ENCODE assay signal across 19 cellular contexts in genomic region chr19:50301607-50301971, GRCh38. TPM values are rescaled to one million over a fixed set of nuclear protein-coding genes. Genes with fewer than 3 reads are reported as not detected.
"Had no signal": no experiment of that assay in that cellular context is flagged by ENCODE, and none has a peak within 500 bp of the region (broad histone marks: within the 10 kb centered on the region; RNA-seq: fewer than 3 reads in every experiment).

No MANE protein-coding gene starts in this region.

- H3K27me3 ChIP-seq: tibial artery, upper lobe of left lung, vagina had no signal

- H3K4me1 Mint-ChIP-seq: stimulated activated memory B cell treated with anti-CD40 and anti-IgM and Interleukin-4, amounts not matched to agents 10 μg/mL and 1 μg/mL and 100 μg/mL, for 72 hours had no signal

- H3K36me3 ChIP-seq: neutrophil, spleen, tibial artery, vagina had no signal

- H3K27ac Mint-ChIP-seq: naive thymus-derived CD8-positive, alpha-beta T cell; stimulated activated memory B cell treated with anti-CD40 and anti-IgM and Interleukin-4, amounts not matched to agents 10 μg/mL and 1 μg/mL and 100 μg/mL, for 72 hours; stimulated activated naive CD8-positive, alpha-beta T cell treated with anti-CD3 and anti-CD28 coated beads, Interleukin-15, Interleukin-2, amounts not matched to agents 100 ng/mL and 50 ng/mL, for 24 hours had no signal

- H3K4me3 Mint-ChIP-seq: naive thymus-derived CD8-positive, alpha-beta T cell; stimulated activated memory B cell treated with anti-CD40 and anti-IgM and Interleukin-4, amounts not matched to agents 10 μg/mL and 1 μg/mL and 100 μg/mL, for 72 hours; stimulated activated naive CD8-positive, alpha-beta T cell treated with anti-CD3 and anti-CD28 coated beads, Interleukin-15, Interleukin-2, amounts not matched to agents 100 ng/mL and 50 ng/mL, for 24 hours had no signal

- H3K27ac ChIP-seq: epithelial cell of prostate, esophagus muscularis mucosa, gastroesophageal sphincter, neutrophil, spleen, tibial artery, upper lobe of left lung, vagina had no signal

- FAIRE-seq: endometrium had no signal

- H3K36me3 Mint-ChIP-seq: stimulated activated memory B cell treated with anti-CD40 and anti-IgM and Interleukin-4, amounts not matched to agents 10 μg/mL and 1 μg/mL and 100 μg/mL, for 72 hours had no signal

- ATAC-seq: gastroesophageal sphincter; left lobe of liver; naive thymus-derived CD8-positive, alpha-beta T cell; sciatic nerve had no signal

- DNase-seq: effector memory CD4-positive, alpha-beta T cell; glutamatergic neuron; islet precursor cell; spleen; tibial artery; upper lobe of left lung had no signal

- H3K9me3 Mint-ChIP-seq: stimulated activated memory B cell treated with anti-CD40 and anti-IgM and Interleukin-4, amounts not matched to agents 10 μg/mL and 1 μg/mL and 100 μg/mL, for 72 hours; stimulated activated naive CD8-positive, alpha-beta T cell treated with anti-CD3 and anti-CD28 coated beads, Interleukin-15, Interleukin-2, amounts not matched to agents 100 ng/mL and 50 ng/mL, for 24 hours had no signal

- H3K4me3 ChIP-seq: esophagus muscularis mucosa, gastroesophageal sphincter, spleen, tibial artery, upper lobe of left lung, vagina had no signal

- H3K9me3 ChIP-seq: neutrophil, upper lobe of left lung, vagina had no signal

- H3K4me1 ChIP-seq: esophagus muscularis mucosa, gastroesophageal sphincter, spleen, tibial artery, upper lobe of left lung, vagina had no signal

RNA-seq across cellular contexts. Expression of gene KCNC3, which starts 27.6 kb away (rescaled TPM):
- total RNA-seq: osteoblast had no signal
- polyA plus RNA-seq: mammary epithelial cell; naive thymus-derived CD8-positive, alpha-beta T cell had no signal
